Comparison of ENCODE assay signal across 8 cellular contexts in genomic region chr10:6164271-6165095, GRCh38. TPM values are rescaled to one million over a fixed set of nuclear protein-coding genes. Genes with fewer than 3 reads are reported as not detected.
A peak's percentile ranks its signal among the peaks of the same experiment; 100 is the strongest.
DNase-seq lines count a peak whose midpoint lies in the region; ATAC-seq and TF ChIP-seq lines count a peak whose summit lies in the region.

No MANE protein-coding gene starts in this region.

- peaks cover 11% of the 10 kb centered on the region; the same call in 1 of the 2 replicates for H3K4me1 ChIP-seq in GM23248 (ENCODE audit: insufficient read depth)
- peaks cover 42 to 69% of the 10 kb centered on the region in 2 donors for H3K4me1 ChIP-seq in gastrocnemius medialis

- H3K27me3 ChIP-seq in GM23248 (replicated peaks; ENCODE audit: insufficient read depth), result no peaks in the 10 kb centered on the region
- H3K27me3 ChIP-seq in gastrocnemius medialis, result no peaks in the 10 kb centered on the region

- no peaks in the 10 kb centered on the region for H3K9me2 ChIP-seq in GM23248 (ENCODE audit: insufficient read depth)

- H4K20me1 ChIP-seq in GM23248 (ENCODE audit: insufficient read depth), result no peaks in the 10 kb centered on the region; the same call in 1 of the 2 replicates

- H3K36me3 ChIP-seq in GM23248 (ENCODE audit: low read depth) (no peaks in the 10 kb centered on the region), SK-N-MC (ENCODE audit: insufficient read depth, low read length) (no peaks in the 10 kb centered on the region; the same call in 1 of the 2 replicates), gastrocnemius medialis (no peaks in the 10 kb centered on the region)

- ATAC-seq in gastrocnemius medialis (peak; percentile 24 to 40), HG02852 (IDR thresholded peaks at IDR 0.05; ENCODE audit: unreplicated experiment) (no peak), HG02973 (IDR thresholded peaks at IDR 0.05; ENCODE audit: unreplicated experiment) (no peak)

- TF ChIP-seq CTCF in fibroblast of mammary gland (conservative IDR thresholded peaks at IDR 0.05; ENCODE audit: control insufficient read depth, insufficient read depth, low read depth, low read length) (no peak), gastrocnemius medialis (IDR thresholded peaks at IDR 0.05 in 4 of 5, conservative IDR thresholded peaks at IDR 0.05 in 1 of 5) (peak in 1 of 5 experiments; percentile 13)

- peak overlapping the region; percentile 88 for H3K4me2 ChIP-seq in GM23248 (ENCODE audit: unreplicated experiment)

- H3K9me3 ChIP-seq in GM23248 (ENCODE audit: low read depth) (no peaks in the 10 kb centered on the region), SK-N-MC (ENCODE audit: low read depth, low read length) (no peaks in the 10 kb centered on the region), gastrocnemius medialis (no peaks in the 10 kb centered on the region)

- DNase-seq in GM23248, result peak; percentile 24
- DNase-seq in SK-N-MC (ENCODE audit: low read depth, low spot score), result no peak
- DNase-seq in fibroblast of mammary gland (ENCODE audit: low read depth), result no peak
- DNase-seq in gastrocnemius medialis, result no peak
- no peak for DNase-seq in UCSD-AML1 (lab: John Stamatoyannopoulos, UW; ENCODE audit: unreplicated experiment)
- DNase-seq in cerebellar nuclear complex (lab: John Stamatoyannopoulos, UW), result no peak

- H3K79me2 ChIP-seq in GM23248 (ENCODE audit: insufficient read depth), result peaks cover 41% of the 10 kb centered on the region

- H3K27ac ChIP-seq in GM23248 (0 out of 2 replicates have a peak overlapping the region, but pooled peaks have one; percentile 33), SK-N-MC (peak overlapping the region; percentile 75), gastrocnemius medialis (peak overlapping the region; percentile 96 to 99 (median 99))

- H3K9ac ChIP-seq in GM23248, result peak overlapping the region; percentile 90
- H3K9ac ChIP-seq in SK-N-MC (ENCODE audit: insufficient read length), result peak overlapping the region; percentile 96

- H3K4me3 ChIP-seq in GM23248, result peak overlapping the region; percentile 93
- H3K4me3 ChIP-seq in SK-N-MC, result peak overlapping the region; percentile 83
- H3K4me3 ChIP-seq in fibroblast of mammary gland (ENCODE audit: control insufficient read depth, low read depth, low read length), result peak overlapping the region; percentile 76
- peak overlapping the region; percentile 67 to 79 (median 76) for H3K4me3 ChIP-seq in gastrocnemius medialis

- intact Hi-C loops in gastrocnemius medialis (cut with DNase I; ENCODE audit: low total_unique reads), result no loop called here

- 38 to 44% methylated on average over 16 of the region's 16 CpGs for WGBS in GM23248 (ENCODE audit: low coverage in 1 of 2, low lambda C conversion rate in 2 of 2, missing lambda C conversion rate in 2 of 2), 2 experiments

- peaks cover 9% of the 10 kb centered on the region for H3F3A ChIP-seq in GM23248 (ENCODE audit: insufficient read depth)

- in situ Hi-C loops in GM23248 (cut with MboI), result no loop called here
- in situ Hi-C loops in gastrocnemius medialis (cut with MboI; ENCODE audit: low sequenced_read_pairs in 4 of 4), result loop anchor here in 1 of 4 donors (5.0 kb wide), 1 partner anchor 33 kb away; no protein-coding TSS in a partner anchor

- peak overlapping the region; percentile 86 for H2AFZ ChIP-seq in GM23248

- TF ChIP-seq POLR2A in gastrocnemius medialis (IDR thresholded peaks at IDR 0.05), result peak; percentile 44 to 74

RNA-seq across cellular contexts. Expression of gene PFKFB3, which starts 38.2 kb away (rescaled TPM):
- 14.5 and 23.6 TPM in 2 replicates for total RNA-seq in GM23248 (2014; rRNA removed; shearing (Covaris generic))
- 23.5 and 23.7 TPM in 2 replicates for polyA plus RNA-seq in GM23248 (2016; fragmentation: Nextera tagmentation; extraction: Ambion mirVana)
- 1,000 to 10,000 TPM in 1 of 4 donors, 100 to 1,000 TPM in 3; 218 to 1,159 (median 337) TPM for total RNA-seq in gastrocnemius medialis

Comparison
In these comparisons a context has a peak if more than half of its experiments do, and no peak if none do; other contexts are left out.
1. H3K27ac ChIP-seq: peak in every context shown above with its lines; median percentile 99 in gastrocnemius medialis; 75 in SK-N-MC; 33 in GM23248.
2. ATAC-seq: peak in gastrocnemius medialis (2 of 2); none in HG02852 (single experiment) and HG02973 (single experiment).
3. Peak in every context shown above with its lines, with median percentiles within 50 percentile points of each other: H3K4me3 ChIP-seq.